In the genomic region with DNA sequence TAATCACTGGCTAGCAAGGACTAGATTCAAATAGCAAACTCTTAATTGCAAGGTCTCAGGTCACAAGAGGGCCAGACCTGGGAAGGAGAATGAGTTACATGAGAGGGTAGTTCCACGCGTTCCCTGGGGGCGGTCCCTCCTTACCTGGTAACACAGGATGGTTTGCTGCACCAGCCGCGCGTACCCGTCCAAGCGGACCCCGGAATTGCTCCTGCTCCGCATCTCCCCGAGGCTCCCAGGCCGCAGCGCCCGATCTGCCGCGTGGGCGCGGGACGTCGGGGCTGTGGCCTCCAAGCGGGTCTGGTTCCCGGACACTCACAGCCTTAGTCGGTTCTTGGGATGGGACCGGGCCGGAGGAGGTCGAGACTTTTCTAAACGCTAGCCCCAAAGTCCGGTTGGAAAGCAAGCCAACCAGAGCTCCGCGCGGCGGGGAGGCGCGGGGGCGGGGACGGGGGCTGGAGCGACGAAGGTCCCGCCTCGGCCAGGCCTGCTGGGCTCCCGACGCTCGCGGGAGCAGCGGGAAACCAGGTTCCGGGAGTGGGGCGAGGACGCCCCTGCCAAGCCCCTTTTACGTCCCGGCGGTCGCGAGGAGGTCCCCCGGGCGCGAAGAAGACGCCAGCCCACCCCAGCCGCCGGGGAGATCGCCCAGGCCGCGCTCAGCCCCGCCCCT, we compare ENCODE assay signal across 8 cellular contexts. TPM values are rescaled to one million over a fixed set of nuclear protein-coding genes. Genes with fewer than 3 reads are reported as not detected.
DNase-seq lines count a peak whose midpoint lies in the region; ATAC-seq, FAIRE-seq and TF ChIP-seq lines count a peak whose summit lies in the region.

A gene with protein sequence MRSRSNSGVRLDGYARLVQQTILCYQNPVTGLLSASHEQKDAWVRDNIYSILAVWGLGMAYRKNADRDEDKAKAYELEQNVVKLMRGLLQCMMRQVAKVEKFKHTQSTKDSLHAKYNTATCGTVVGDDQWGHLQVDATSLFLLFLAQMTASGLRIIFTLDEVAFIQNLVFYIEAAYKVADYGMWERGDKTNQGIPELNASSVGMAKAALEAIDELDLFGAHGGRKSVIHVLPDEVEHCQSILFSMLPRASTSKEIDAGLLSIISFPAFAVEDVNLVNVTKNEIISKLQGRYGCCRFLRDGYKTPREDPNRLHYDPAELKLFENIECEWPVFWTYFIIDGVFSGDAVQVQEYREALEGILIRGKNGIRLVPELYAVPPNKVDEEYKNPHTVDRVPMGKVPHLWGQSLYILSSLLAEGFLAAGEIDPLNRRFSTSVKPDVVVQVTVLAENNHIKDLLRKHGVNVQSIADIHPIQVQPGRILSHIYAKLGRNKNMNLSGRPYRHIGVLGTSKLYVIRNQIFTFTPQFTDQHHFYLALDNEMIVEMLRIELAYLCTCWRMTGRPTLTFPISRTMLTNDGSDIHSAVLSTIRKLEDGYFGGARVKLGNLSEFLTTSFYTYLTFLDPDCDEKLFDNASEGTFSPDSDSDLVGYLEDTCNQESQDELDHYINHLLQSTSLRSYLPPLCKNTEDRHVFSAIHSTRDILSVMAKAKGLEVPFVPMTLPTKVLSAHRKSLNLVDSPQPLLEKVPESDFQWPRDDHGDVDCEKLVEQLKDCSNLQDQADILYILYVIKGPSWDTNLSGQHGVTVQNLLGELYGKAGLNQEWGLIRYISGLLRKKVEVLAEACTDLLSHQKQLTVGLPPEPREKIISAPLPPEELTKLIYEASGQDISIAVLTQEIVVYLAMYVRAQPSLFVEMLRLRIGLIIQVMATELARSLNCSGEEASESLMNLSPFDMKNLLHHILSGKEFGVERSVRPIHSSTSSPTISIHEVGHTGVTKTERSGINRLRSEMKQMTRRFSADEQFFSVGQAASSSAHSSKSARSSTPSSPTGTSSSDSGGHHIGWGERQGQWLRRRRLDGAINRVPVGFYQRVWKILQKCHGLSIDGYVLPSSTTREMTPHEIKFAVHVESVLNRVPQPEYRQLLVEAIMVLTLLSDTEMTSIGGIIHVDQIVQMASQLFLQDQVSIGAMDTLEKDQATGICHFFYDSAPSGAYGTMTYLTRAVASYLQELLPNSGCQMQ (minus strand): TSS at position 404 of the 670 bp plus-strand sequence. CDS start 182 bp downstream, at position 222.

- DNase-seq in DND-41 (no peak), HK-2 (ENCODE audit: unreplicated experiment) (peak; percentile 63), T1000 (lab: John Stamatoyannopoulos, UW) (peak; percentile 46), colonic mucosa (peak; percentile 67), HepG2 (ENCODE audit: low spot score) (peak; percentile 29), NCI-H2029 treated with DMSO at 0.1 percent for 48 hours (lab: John Stamatoyannopoulos, UW) (no peak)
- peak; percentile 23 for DNase-seq in stimulated activated CD4-positive, alpha-beta T cell treated with anti-CD3 and anti-CD28 coated beads, Interleukin-4, amount 100 ng/mL, for 1 hour

- in situ Hi-C loops in HepG2 (cut with HindIII; ENCODE audit: extremely low pct_ligation_motif_present, low pct_unique_long_range_greater_than_20kb), result no loop called here

- CTCF ChIA-PET in HepG2 (lab: Yijun Ruan, JAX; ENCODE audit: low intra/inter-chr PET ratio, low total read pairs), result no interaction called here

- H3K27me3 ChIP-seq in DND-41 (ENCODE audit: insufficient read depth, low read length, poor library complexity) (no peaks in the 10 kb centered on the region), colonic mucosa (no peaks in the 10 kb centered on the region), HepG2 (ENCODE audit: control insufficient read depth in 1 of 2, insufficient read depth in 2 of 2, low read length in 2 of 2) (no peaks in the 10 kb centered on the region)

- H3K27ac ChIP-seq in DND-41 (ENCODE audit: low read length), result peak within 1 kb of the TSS; percentile 81
- H3K27ac ChIP-seq in colonic mucosa, result peak within 1 kb of the TSS; percentile 87
- peak within 1 kb of the TSS; percentile 95 for H3K27ac ChIP-seq in HepG2 (ENCODE audit: extremely low read length, insufficient read depth, low read length)

- H2AFZ ChIP-seq in DND-41 (ENCODE audit: low read depth, low read length), result peak within 1 kb of the TSS; percentile 92
- H2AFZ ChIP-seq in HepG2 (ENCODE audit: low read length), result no peak within 1 kb of the TSS

- peak within 1 kb of the TSS; percentile 53 to 87; a peak in 3 of 4 replicates for H3K4me3 ChIP-seq in DND-41 (ENCODE audit: low read depth in 1 of 2, low read length in 2 of 2)
- H3K4me3 ChIP-seq in colonic mucosa, result peak within 1 kb of the TSS; percentile 54
- peak within 1 kb of the TSS; percentile 75 to 82 (median 80) for H3K4me3 ChIP-seq in HepG2 (replicated peaks in 1 of 3; ENCODE audit: insufficient read depth in 1 of 3, low read depth in 2 of 3, low read length in 3 of 3)

- intact Hi-C loops in colonic mucosa (cut with DNase I) (no loop called here), HepG2 (cut with micrococcal nuclease; ENCODE audit: unreplicated experiment) (no loop called here)

- H3K4me1 ChIP-seq in DND-41 (ENCODE audit: insufficient read depth, low read length) (peaks cover 30% of the 10 kb centered on the region), colonic mucosa (no peaks in the 10 kb centered on the region), HepG2 (ENCODE audit: insufficient read depth, low read length) (peaks cover 28% of the 10 kb centered on the region)

- POLR2A ChIA-PET in HepG2 (lab: Yijun Ruan, JAX), result interaction anchor here (1.0 to 1.7 kb wide), 6 partner anchors 9 to 582 kb away, joined by 3 to 6 read pairs (median 4); no protein-coding TSS in a partner anchor

- TF ChIP-seq EP300 in HepG2 (IDR thresholded peaks at IDR 0.05; ENCODE audit: low read depth in 2 of 2, low read length in 2 of 2) (no peak), HepG2 (CRISPR knock-in tag; IDR thresholded peaks at IDR 0.05; ENCODE audit: borderline replicate concordance) (no peak)

- peak within 1 kb of the TSS; percentile 71 for H3K9ac ChIP-seq in DND-41 (ENCODE audit: low read depth, low read length)
- H3K9ac ChIP-seq in colonic mucosa (ENCODE audit: low read depth in 2 of 2, low read length in 2 of 2), result peak within 1 kb of the TSS; percentile 77 to 79
- H3K9ac ChIP-seq in HepG2 (ENCODE audit: insufficient read depth, low read depth, low read length), result peak within 1 kb of the TSS; percentile 80

- peak in 1 of 2 experiments; percentile 9; a peak in 2 of 4 replicates for TF ChIP-seq POLR2A in HepG2 (IDR thresholded peaks at IDR 0.05; ENCODE audit: insufficient read depth in 1 of 2, low read depth in 2 of 2, low read length in 2 of 2)

- peak; percentile 32 for FAIRE-seq in HepG2 (lab: Jason Lieb, UNC)

- WGBS in HepG2 (ENCODE audit: low lambda C conversion rate), result no CpG with 5 or more reads among the region's 63 CpGs

- TF ChIP-seq CTCF in DND-41 (IDR thresholded peaks at IDR 0.05; ENCODE audit: borderline replicate concordance, extremely low read depth, low read length, poor library complexity, severe bottlenecking) (no peak), colonic mucosa (IDR thresholded peaks at IDR 0.05) (no peak), HepG2 (CRISPR knock-in tag; IDR thresholded peaks at IDR 0.05) (no peak)

- peaks cover 30% of the 10 kb centered on the region for H3K79me2 ChIP-seq in DND-41 (ENCODE audit: insufficient read depth, low read length)
- H3K79me2 ChIP-seq in HepG2 (ENCODE audit: insufficient read depth, low read length), result peaks cover 44% of the 10 kb centered on the region

- no TSS peak for BruUV-seq in HepG2 (replicated peaks; lab: Mats Ljungman, UMichigan)

- H3K36me3 ChIP-seq in DND-41 (ENCODE audit: insufficient read depth, low read length) (no peaks in the 10 kb centered on the region), colonic mucosa (no peaks in the 10 kb centered on the region), HepG2 (replicated peaks in 1 of 2; ENCODE audit: control insufficient read depth in 1 of 2, insufficient read depth in 2 of 2, low read length in 2 of 2) (peaks cover 0 to 3% of the 10 kb centered on the region in 2 experiments; a peak in 1 of 5 replicates)

- H4K20me1 ChIP-seq in DND-41 (ENCODE audit: insufficient read depth, low read length), result no peaks in the 10 kb centered on the region
- no peaks in the 10 kb centered on the region for H4K20me1 ChIP-seq in HepG2 (ENCODE audit: insufficient read depth, low read length)

- ATAC-seq in DND-41 (ENCODE audit: insufficient read depth, low read depth) (peak; percentile 2; the same call in 2 of the 3 replicates), GM21360 (IDR thresholded peaks at IDR 0.05; ENCODE audit: unreplicated experiment) (peak; percentile 36), HepG2 (peak; percentile 82)

- TF ChIP-seq RAD21 in HepG2 (CRISPR knock-in tag; IDR thresholded peaks at IDR 0.05), result no peak

- H3K4me2 ChIP-seq in DND-41 (ENCODE audit: insufficient read depth, low read length) (peak within 1 kb of the TSS; percentile 88), HepG2 (ENCODE audit: low read depth, low read length) (peak within 1 kb of the TSS; percentile 77)

- no peaks in the 10 kb centered on the region for H3K9me3 ChIP-seq in DND-41 (ENCODE audit: insufficient read depth, low read length, severe bottlenecking)
- H3K9me3 ChIP-seq in colonic mucosa, result no peaks in the 10 kb centered on the region
- no peaks in the 10 kb centered on the region for H3K9me3 ChIP-seq in HepG2 (ENCODE audit: low read length)

TF ChIP-seq in HepG2, 621 proteins besides CTCF, POLR2A, EP300 and RAD21 (continues in another document):
- no peak for TF ChIP-seq FOXK2 (IDR thresholded peaks at IDR 0.05)

RNA-seq across cellular contexts. Expression of the gene that starts here (rescaled TPM):
- total RNA-seq in colonic mucosa (10 to 100 TPM; 22.8 to 38.6 TPM), HepG2 (2016; rRNA removed; fragmentation: Illumina TruSeq; extraction: Trizol) (15.4 and 20.5 TPM in 2 replicates)
- total RNA-seq in HepG2 (2016; cell fraction: cytosol; rRNA removed; fragmentation: Illumina TruSeq; extraction: Trizol; ENCODE audit: low read depth), result 3.6 and 3.8 TPM in 2 replicates
- total RNA-seq in HepG2 (2016; cell fraction: insoluble cytoplasmic fraction; rRNA removed; fragmentation: Illumina TruSeq; extraction: Trizol), result 15.1 and 20.1 TPM in 2 replicates
- 5.7 and 6.3 TPM in 2 replicates for total RNA-seq in HepG2 (2016; cell fraction: membrane; rRNA removed; fragmentation: Illumina TruSeq; extraction: Trizol)
- total RNA-seq in HepG2 (2016; cell fraction: nucleus; rRNA removed; fragmentation: Illumina TruSeq; extraction: Trizol), result 38.1 and 39.0 TPM in 2 replicates
- 273 and 366 TPM in 2 replicates for polyA plus RNA-seq in HepG2 (2011; rRNA removed)
- 63.5 and 79.6 TPM in 2 replicates for polyA plus RNA-seq in HepG2 (2011; cell fraction: cytosol; rRNA removed)
- polyA plus RNA-seq in HepG2 (2011; cell fraction: nucleus; rRNA removed), result 2,242 and 2,679 TPM in 2 replicates
- 163 and 167 TPM in 2 replicates for polyA plus RNA-seq in HepG2 (2012)
- polyA plus RNA-seq in HepG2 (2016; cell fraction: cytosol; fragmentation: Illumina TruSeq; extraction: Trizol; ENCODE audit: low read depth), result 1.6 and 1.7 TPM in 2 replicates
- polyA plus RNA-seq in HepG2 (2016; cell fraction: insoluble cytoplasmic fraction; fragmentation: Illumina TruSeq; extraction: Trizol; ENCODE audit: low read depth), result 15.4 and 16.9 TPM in 2 replicates
- polyA plus RNA-seq in HepG2 (2016; cell fraction: membrane; fragmentation: Illumina TruSeq; extraction: Trizol; ENCODE audit: low read depth), result 3.7 and 4.0 TPM in 2 replicates
- polyA plus RNA-seq in HepG2 (2016; cell fraction: nucleus; fragmentation: Illumina TruSeq; extraction: Trizol; ENCODE audit: insufficient read depth, low read depth), result 129 and 139 TPM in 2 replicates
- 50.1 and 194 TPM in 2 replicates for polyA minus RNA-seq in HepG2 (2011; rRNA and poly(A)+ RNA removed; ENCODE audit: low replicate concordance)
- polyA minus RNA-seq in HepG2 (2011; cell fraction: cytosol; rRNA and poly(A)+ RNA removed), result 45.9 and 57.7 TPM in 2 replicates
- polyA minus RNA-seq in HepG2 (2011; cell fraction: nucleus; rRNA and poly(A)+ RNA removed), result 560 and 596 TPM in 2 replicates

Comparison
In these comparisons a context has a peak if more than half of its experiments do, and no peak if none do; other contexts are left out.
1. ATAC-seq: peak in every context shown above with its lines; median percentile 82 in HepG2; 36 in GM21360; 2 in DND-41.
2. DNase-seq: peak in HK-2 (single experiment), T1000 (single experiment), colonic mucosa (single experiment), HepG2 (single experiment) and stimulated activated CD4-positive, alpha-beta T cell treated with anti-CD3 and anti-CD28 coated beads, Interleukin-4, amount 100 ng/mL, for 1 hour (single experiment); none in DND-41 (single experiment) and NCI-H2029 treated with DMSO at 0.1 percent for 48 hours (single experiment).
3. Peak in every context shown above with its lines, with median percentiles within 50 percentile points of each other: H3K27ac ChIP-seq, H3K4me3 ChIP-seq and H3K9ac ChIP-seq.